In the genomic region with DNA sequence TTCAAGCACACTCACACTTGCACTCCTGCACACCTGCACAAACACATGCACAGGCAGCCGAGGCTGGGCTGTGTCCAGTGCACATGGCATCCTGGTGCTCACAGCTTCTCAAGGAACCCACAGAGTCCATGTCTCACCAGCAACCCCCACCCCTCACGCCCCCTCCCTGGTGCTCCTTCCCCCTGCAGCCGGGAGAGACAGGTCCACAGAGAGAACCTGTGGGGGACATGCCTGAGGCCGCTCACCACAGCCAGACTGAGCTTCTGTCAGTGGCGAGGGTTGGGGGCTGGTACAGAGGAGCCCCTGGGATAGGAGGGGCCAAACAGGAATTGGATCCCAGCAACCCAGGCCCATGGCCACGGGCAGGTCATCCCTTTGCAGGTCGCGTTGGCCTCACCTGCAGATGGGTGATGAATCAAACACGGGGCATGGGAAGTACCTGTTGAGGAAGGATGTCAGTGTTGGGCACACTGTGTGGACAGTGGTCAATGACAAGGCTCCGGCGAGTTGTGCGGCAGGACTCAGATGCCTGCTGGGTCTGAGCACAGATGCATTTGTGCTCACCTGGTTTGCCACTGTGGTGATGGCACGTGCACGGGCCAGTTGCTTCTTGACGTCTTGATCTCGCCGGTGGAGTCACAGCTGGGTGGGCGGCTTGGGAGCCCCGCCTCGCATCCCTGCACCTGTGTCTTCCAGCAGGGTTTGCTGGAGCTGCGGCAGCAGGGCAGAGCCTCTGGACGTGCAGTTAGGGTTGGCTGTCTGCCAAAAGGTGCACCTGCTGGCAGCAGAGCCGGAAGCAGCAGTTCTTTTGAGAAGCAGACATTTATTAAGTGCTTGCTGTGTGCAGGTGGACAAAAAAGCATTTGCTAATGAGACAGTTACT, we compare ENCODE assay signal across 11 cellular contexts.
A peak's percentile ranks its signal among the peaks of the same experiment; 100 is the strongest.
DNase-seq lines count a peak whose midpoint lies in the region; TF ChIP-seq lines count a peak whose summit lies in the region.
"Had no signal": no experiment of that assay in that cellular context is flagged by ENCODE, and none has a peak within 500 bp of the region (broad histone marks: within the 10 kb centered on the region; RNA-seq: fewer than 3 reads in every experiment).

No MANE protein-coding gene starts in this region.

- peaks cover 12% of the 10 kb centered on the region for H3K27me3 Mint-ChIP-seq in MCF 10A (ENCODE audit: insufficient read depth, unreplicated experiment)

- H3K27ac Mint-ChIP-seq in MCF 10A (ENCODE audit: low read depth, unreplicated experiment), result no peak overlapping the region

- BruUV-seq in MCF 10A (replicated peaks; lab: Mats Ljungman, UMichigan) (no TSS peak), mammary epithelial cell (replicated peaks; lab: Mats Ljungman, UMichigan) (no TSS peak)

- H3K4me3 ChIP-seq in mammary epithelial cell (replicated peaks in 1 of 3; ENCODE audit: insufficient read depth in 1 of 3, low read depth in 2 of 3, low read length in 3 of 3), result no peak overlapping the region
- no peak overlapping the region for H3K4me3 ChIP-seq in colonic mucosa
- H3K4me3 ChIP-seq: A549 had no signal

- H3K27ac ChIP-seq in mammary epithelial cell (ENCODE audit: insufficient read depth, low read depth, low read length) (no peak overlapping the region), colonic mucosa (no peak overlapping the region)
- H3K27ac ChIP-seq: A549 had no signal

- WGBS in mammary epithelial cell (ENCODE audit: low coverage, missing lambda C conversion rate), result 58% methylated on average over 11 of the region's 23 CpGs

- no peak overlapping the region for H3K4me2 ChIP-seq in mammary epithelial cell (ENCODE audit: insufficient read depth, low read depth, low read length)
- H3K4me2 ChIP-seq: A549 had no signal

- H3K9ac ChIP-seq in mammary epithelial cell (ENCODE audit: insufficient read depth, low read length) (no peak overlapping the region), colonic mucosa (ENCODE audit: low read depth in 2 of 2, low read length in 2 of 2) (no peak overlapping the region)

- POLR2A ChIA-PET in MCF 10A (lab: Yijun Ruan, JAX), result no interaction called here

- peaks cover 8% of the 10 kb centered on the region for H3K4me1 ChIP-seq in mammary epithelial cell (ENCODE audit: insufficient read depth, low read length)
- H3K4me1 ChIP-seq in colonic mucosa, result no peaks in the 10 kb centered on the region
- H3K4me1 ChIP-seq: A549 had no signal

- no peaks in the 10 kb centered on the region for H3K36me3 Mint-ChIP-seq in MCF 10A (ENCODE audit: insufficient read depth, unreplicated experiment)

- H3K4me1 Mint-ChIP-seq in MCF 10A (ENCODE audit: insufficient read depth, unreplicated experiment), result no peaks in the 10 kb centered on the region

- H3K36me3 ChIP-seq in mammary epithelial cell (ENCODE audit: insufficient read depth, low read length) (no peaks in the 10 kb centered on the region), colonic mucosa (no peaks in the 10 kb centered on the region)

- in situ Hi-C loops in mammary epithelial cell (cut with MboI; ENCODE audit: low sequenced_read_pairs in 2 of 2), result no loop called here

- no peaks in the 10 kb centered on the region for H3K9me3 ChIP-seq in mammary epithelial cell (replicated peaks; ENCODE audit: insufficient read depth, low read length)
- H3K9me3 ChIP-seq in colonic mucosa, result no peaks in the 10 kb centered on the region
- H3K9me3 ChIP-seq: A549 had no signal

- peak; percentile 33 for DNase-seq in MCF 10A (ENCODE audit: unreplicated experiment)
- no peak for DNase-seq in mammary epithelial cell
- DNase-seq in NCI-H2171 (lab: John Stamatoyannopoulos, UW), result peak; percentile 92
- DNase-seq in colonic mucosa, result peak; percentile 53
- peak; percentile 52 for DNase-seq in ureter (ENCODE audit: low spot score)
- no peak for DNase-seq in dermis blood vessel endothelial cell
- DNase-seq in posterior cingulate gyrus, result no peak
- no peak for DNase-seq in T-helper 1 cell
- DNase-seq: KBM-7 had no signal

- dilution Hi-C loops in mammary epithelial cell (cut with HindIII; ENCODE audit: low sequenced_read_pairs), result no loop called here

- peaks cover 5% of the 10 kb centered on the region for H3K9me3 Mint-ChIP-seq in MCF 10A (ENCODE audit: unreplicated experiment)

- no peak for TF ChIP-seq CTCF in MCF 10A (IDR thresholded peaks at IDR 0.05; ENCODE audit: unreplicated experiment)
- TF ChIP-seq CTCF in mammary epithelial cell (conservative IDR thresholded peaks at IDR 0.05 in 1 of 2, IDR thresholded peaks at IDR 0.05 in 1 of 2; ENCODE audit: extremely low read depth in 1 of 2, insufficient read depth in 1 of 2, low read depth in 1 of 2, low read length in 2 of 2), result no peak
- no peak for TF ChIP-seq CTCF in colonic mucosa (IDR thresholded peaks at IDR 0.05)

- H4K20me1 ChIP-seq in mammary epithelial cell (ENCODE audit: insufficient read depth, low read length), result no peaks in the 10 kb centered on the region

- CTCF ChIA-PET in MCF 10A (lab: Yijun Ruan, JAX), result no interaction called here
- CTCF ChIA-PET in mammary epithelial cell (lab: Charles Lee; ENCODE audit: low non-redundant PET), result no interaction called here

- no peak overlapping the region for H3K4me3 Mint-ChIP-seq in MCF 10A (ENCODE audit: unreplicated experiment)
- H3K4me3 Mint-ChIP-seq: activated T-helper 1 cell treated with anti-CD3 and anti-CD28 coated beads, Interleukin-12 subunit alpha, Interleukin-12 subunit beta, Interleukin-2, Interleukin-4 antibody, amounts not matched to agents 30 ng/mL and 10 ng/mL and 1 ng/mL, durations not matched to agents 14 hours and 24 hours and 36 hours had no signal

- intact Hi-C loops in MCF 10A (cut with micrococcal nuclease), result no loop called here
- intact Hi-C loops in mammary epithelial cell (cut with micrococcal nuclease), result no loop called here
- intact Hi-C loops in colonic mucosa (cut with DNase I), result no loop called here
- intact Hi-C loops in posterior cingulate gyrus (cut with DNase I), result no loop called here

- H3K79me2 ChIP-seq in mammary epithelial cell (ENCODE audit: insufficient read depth, low read length), result no peaks in the 10 kb centered on the region

- H3K27me3 ChIP-seq in mammary epithelial cell (ENCODE audit: insufficient read depth, low read length), result no peaks in the 10 kb centered on the region
- no peaks in the 10 kb centered on the region for H3K27me3 ChIP-seq in colonic mucosa

- H2AFZ ChIP-seq in mammary epithelial cell (ENCODE audit: low read depth, low read length), result no peak overlapping the region

Comparison
In these comparisons a context has a peak if more than half of its experiments do, and no peak if none do; other contexts are left out.
1. DNase-seq: peak in MCF 10A (single experiment), NCI-H2171 (single experiment), colonic mucosa (single experiment) and ureter (single experiment); none in mammary epithelial cell (single experiment), dermis blood vessel endothelial cell (single experiment), posterior cingulate gyrus (0 of 10) and T-helper 1 cell (0 of 5).